In the genomic region with DNA sequence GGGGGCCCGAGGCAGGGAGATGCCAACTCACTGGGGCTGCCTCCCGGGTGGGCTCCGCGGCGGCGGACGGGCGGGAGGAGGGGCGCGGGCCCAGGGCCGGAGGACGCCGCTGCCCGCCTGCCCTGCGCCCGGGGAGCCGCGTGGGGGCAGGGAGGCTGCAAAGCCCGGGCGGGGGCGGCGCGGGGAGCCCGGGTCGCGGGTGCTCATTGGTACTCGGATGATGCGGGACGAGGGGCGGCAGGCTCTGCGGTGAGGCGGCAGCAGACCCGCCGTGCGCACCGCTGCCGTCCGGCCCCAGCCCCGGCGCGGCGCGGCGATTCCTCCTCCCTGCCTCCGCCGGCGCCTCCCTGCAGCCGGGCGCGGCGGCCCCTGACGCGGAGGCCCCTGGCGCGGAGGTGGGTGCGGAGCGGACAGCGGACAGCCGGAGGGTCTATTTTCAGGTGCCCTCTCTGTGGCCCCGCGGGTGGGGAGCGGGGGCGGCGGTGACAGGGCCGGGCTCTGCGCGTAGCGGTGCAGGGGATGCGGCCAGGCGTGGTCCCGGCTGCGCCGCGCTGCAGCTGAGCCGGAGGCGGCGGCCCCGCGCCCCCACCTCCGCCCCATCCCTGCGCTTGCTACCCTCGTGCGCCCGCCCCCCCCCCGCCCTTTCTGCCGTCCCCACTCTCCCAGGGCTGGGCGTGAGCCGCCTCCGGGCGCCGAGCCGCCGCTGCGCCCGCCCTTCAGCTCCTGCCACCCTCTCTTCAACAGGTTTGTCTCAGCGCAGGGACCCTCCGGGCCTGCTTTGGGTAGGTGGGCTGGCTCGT, we compare ENCODE assay signal across 8 cellular contexts. TPM values are rescaled to one million over a fixed set of nuclear protein-coding genes. Genes with fewer than 3 reads are reported as not detected.
DNase-seq lines count a peak whose midpoint lies in the region; ATAC-seq and TF ChIP-seq lines count a peak whose summit lies in the region.

No MANE protein-coding gene starts in this region.

- peaks cover 66% of the 10 kb centered on the region for H3K27me3 Mint-ChIP-seq in activated CD8-positive, alpha-beta memory T cell treated with anti-CD3 and anti-CD28 coated beads, Interleukin-2, amount 10 ng/mL, durations not matched to agents 7 days and 5 days
- H3K27me3 Mint-ChIP-seq in nephron progenitor cell (ENCODE audit: low read depth, poor library complexity): peaks cover 15% of the 10 kb centered on the region

- TF ChIP-seq CTCF in fibroblast of the aortic adventitia (IDR thresholded peaks at IDR 0.05; ENCODE audit: insufficient read depth, low read length): no peak
- TF ChIP-seq CTCF in nephron progenitor cell (IDR thresholded peaks at IDR 0.05): no peak

- H3K4me3 Mint-ChIP-seq in activated CD8-positive, alpha-beta memory T cell treated with anti-CD3 and anti-CD28 coated beads, Interleukin-2, amount 10 ng/mL, durations not matched to agents 7 days and 5 days: peak overlapping the region; percentile 77
- H3K4me3 Mint-ChIP-seq in nephron progenitor cell: peak overlapping the region; percentile 94

- no peak overlapping the region for H3K27ac Mint-ChIP-seq in activated CD8-positive, alpha-beta memory T cell treated with anti-CD3 and anti-CD28 coated beads, Interleukin-2, amount 10 ng/mL, durations not matched to agents 7 days and 5 days
- no peak overlapping the region for H3K27ac Mint-ChIP-seq in nephron progenitor cell

- ATAC-seq in GM19467 (IDR thresholded peaks at IDR 0.05; ENCODE audit: unreplicated experiment): peak; percentile 51
- ATAC-seq in activated CD8-positive, alpha-beta memory T cell treated with anti-CD3 and anti-CD28 coated beads, Interleukin-2, amount 10 ng/mL, durations not matched to agents 7 days and 5 days: peak; percentile 47

- CTCF ChIA-PET in activated CD8-positive, alpha-beta memory T cell treated with anti-CD3 and anti-CD28 coated beads, Interleukin-2, amount 10 ng/mL, durations not matched to agents 7 days and 5 days (lab: Charles Lee): no interaction called here

- no peaks in the 10 kb centered on the region for H3K36me3 Mint-ChIP-seq in activated CD8-positive, alpha-beta memory T cell treated with anti-CD3 and anti-CD28 coated beads, Interleukin-2, amount 10 ng/mL, durations not matched to agents 7 days and 5 days
- H3K36me3 Mint-ChIP-seq in nephron progenitor cell (ENCODE audit: low read depth): no peaks in the 10 kb centered on the region

- peak; percentile 75 for DNase-seq in COLO668 (lab: John Stamatoyannopoulos, UW; ENCODE audit: unreplicated experiment)
- peak; percentile 55 for DNase-seq in NAMALWA (ENCODE audit: low spot score)
- no peak for DNase-seq in activated CD8-positive, alpha-beta memory T cell treated with anti-CD3 and anti-CD28 coated beads, Interleukin-2, amount 10 ng/mL, durations not matched to agents 7 days and 5 days
- DNase-seq in fibroblast of the aortic adventitia (ENCODE audit: low read depth): no peak
- peak; percentile 72 for DNase-seq in nephron progenitor cell
- DNase-seq in OCI-M1 (lab: John Stamatoyannopoulos, UW): no peak
- DNase-seq in NCI-H2196 treated with DMSO at 0.1 percent for 48 hours (lab: John Stamatoyannopoulos, UW; ENCODE audit: unreplicated experiment): no peak

- no peaks in the 10 kb centered on the region for H3K9me3 Mint-ChIP-seq in activated CD8-positive, alpha-beta memory T cell treated with anti-CD3 and anti-CD28 coated beads, Interleukin-2, amount 10 ng/mL, durations not matched to agents 7 days and 5 days (ENCODE audit: low read depth)
- H3K9me3 Mint-ChIP-seq in nephron progenitor cell: no peaks in the 10 kb centered on the region

- peak overlapping the region; percentile 85 for H3K4me3 ChIP-seq in fibroblast of the aortic adventitia (ENCODE audit: low read depth, low read length)

- peaks cover 17% of the 10 kb centered on the region for H3K4me1 Mint-ChIP-seq in activated CD8-positive, alpha-beta memory T cell treated with anti-CD3 and anti-CD28 coated beads, Interleukin-2, amount 10 ng/mL, durations not matched to agents 7 days and 5 days
- H3K4me1 Mint-ChIP-seq in nephron progenitor cell: peaks cover 34% of the 10 kb centered on the region

RNA-seq across cellular contexts. Expression of a gene that starts 0.6 kb away (rescaled TPM):
- 100 to 1,000 TPM in 1 of 2 experiments, 10 to 100 TPM in 1; 82.9 to 109 TPM for total RNA-seq in activated CD8-positive, alpha-beta memory T cell treated with anti-CD3 and anti-CD28 coated beads, Interleukin-2, amount 10 ng/mL, durations not matched to agents 7 days and 5 days
- 254 and 293 TPM in 2 replicates for total RNA-seq in fibroblast of the aortic adventitia (ENCODE audit: low replicate concordance)

Comparison
In these comparisons a context has a peak if more than half of its experiments do, and no peak if none do; other contexts are left out.
1. DNase-seq: peak in COLO668 (single experiment), NAMALWA (single experiment) and nephron progenitor cell (single experiment); none in activated CD8-positive, alpha-beta memory T cell treated with anti-CD3 and anti-CD28 coated beads, Interleukin-2, amount 10 ng/mL, durations not matched to agents 7 days and 5 days (single experiment), fibroblast of the aortic adventitia (single experiment), OCI-M1 (single experiment) and NCI-H2196 treated with DMSO at 0.1 percent for 48 hours (single experiment).